13 cellular contexts compared by ENCODE assay signal in genomic region chr4:99968330-99968729, GRCh38. TPM values are rescaled to one million over a fixed set of nuclear protein-coding genes. Genes with fewer than 3 reads are reported as not detected.
DNase-seq lines count a peak whose midpoint lies in the region; ATAC-seq, FAIRE-seq and TF ChIP-seq lines count a peak whose summit lies in the region.
"Had no signal": no experiment of that assay in that cellular context is flagged by ENCODE, and none has a peak within 500 bp of the region (broad histone marks: within the 10 kb centered on the region; RNA-seq: fewer than 3 reads in every experiment).

No MANE protein-coding gene starts in this region.

- no peak for FAIRE-seq in H1 (lab: Jason Lieb, UNC)

- H3K23me2 ChIP-seq in H1 (ENCODE audit: low read depth, low read length) = no peaks in the 10 kb centered on the region

- no peak overlapping the region for H2BK120ac ChIP-seq in H1 (replicated peaks; ENCODE audit: low read depth, low read length)
- H2BK120ac ChIP-seq in mesendoderm (ENCODE audit: low read depth, low read length) = no peak overlapping the region

- CTCF ChIA-PET in H1 (lab: Charles Lee; ENCODE audit: partially characterized antibody) = interaction anchor here (0.8 kb wide), 1 partner anchor 881 kb away, joined by 3 read pairs; no protein-coding TSS in a partner anchor

- no peak overlapping the region for H2BK12ac ChIP-seq in H1 (ENCODE audit: low read depth, low read length)

- no peak overlapping the region for H3K27ac ChIP-seq in H1 (ENCODE audit: low read depth, low read length)
- H3K27ac ChIP-seq in mesendoderm (ENCODE audit: low read depth, low read length) = no peak overlapping the region
- no peak overlapping the region for H3K27ac ChIP-seq in testis
- no peak overlapping the region for H3K27ac ChIP-seq in right cardiac atrium (ENCODE audit: low read length)
- H3K27ac ChIP-seq: VCaP had no signal

- H3K9me3 ChIP-seq in H1 (ENCODE audit: insufficient read depth in 2 of 2, low read depth in 1 of 2, low read length in 1 of 2) (no peaks in the 10 kb centered on the region), testis (no peaks in the 10 kb centered on the region), right cardiac atrium (ENCODE audit: control insufficient read depth, low read length) (no peaks in the 10 kb centered on the region)

- no peak overlapping the region for H3K18ac ChIP-seq in H1 (ENCODE audit: extremely low read depth, low read length)
- no peak overlapping the region for H3K18ac ChIP-seq in mesendoderm (ENCODE audit: low read length)

- H3K23ac ChIP-seq in H1 (ENCODE audit: insufficient read length) = no peak overlapping the region
- H3K23ac ChIP-seq in mesendoderm (ENCODE audit: low read length) = no peak overlapping the region

- H3K4ac ChIP-seq in H1 (replicated peaks; ENCODE audit: insufficient read length, low read depth, low read length) = no peak overlapping the region
- H3K4ac ChIP-seq in mesendoderm (ENCODE audit: low read depth, low read length) = no peak overlapping the region

- no peak for TF ChIP-seq EP300 in H1 (IDR thresholded peaks at IDR 0.05; ENCODE audit: borderline replicate concordance in 1 of 2, low read depth in 2 of 2, low read length in 2 of 2)

- no peak overlapping the region for H4K91ac ChIP-seq in H1 (replicated peaks; ENCODE audit: insufficient read length, low read length)

- H3K9ac ChIP-seq in H1 (replicated peaks in 1 of 4; ENCODE audit: extremely low read depth in 1 of 4, low read depth in 3 of 4, low read length in 3 of 4) (no peak overlapping the region), mesendoderm (ENCODE audit: low read length) (no peak overlapping the region)

- H2AFZ ChIP-seq in H1 (ENCODE audit: low read length) = peak overlapping the region; percentile 33; the same call in 1 of the 2 replicates

- POLR2A ChIA-PET in H1 (lab: Charles Lee; ENCODE audit: partially characterized antibody) = interaction anchor here (1.0 to 1.3 kb wide), 2 partner anchors 18 to 19 kb away, joined by 3 to 5 read pairs; no protein-coding TSS in a partner anchor

- H3K27me3 ChIP-seq in H1 (replicated peaks in 1 of 4; ENCODE audit: control insufficient read depth in 3 of 4, extremely low read depth in 1 of 4, insufficient read depth in 3 of 4, low read length in 3 of 4) = no peaks in the 10 kb centered on the region
- H3K27me3 ChIP-seq in mesendoderm (ENCODE audit: insufficient read depth, low read length, poor library complexity) = no peaks in the 10 kb centered on the region
- no peaks in the 10 kb centered on the region for H3K27me3 ChIP-seq in testis
- H3K27me3 ChIP-seq in right cardiac atrium (ENCODE audit: control insufficient read depth, insufficient read depth) = no peaks in the 10 kb centered on the region

- no peaks in the 10 kb centered on the region for H3K79me2 ChIP-seq in H1 (ENCODE audit: control insufficient read depth in 1 of 2, insufficient read depth in 2 of 2, low read length in 2 of 2)
- no peaks in the 10 kb centered on the region for H3K79me2 ChIP-seq in mesendoderm (ENCODE audit: control insufficient read depth, insufficient read depth, low read length)

- H4K20me1 ChIP-seq in H1 (replicated peaks in 1 of 2; ENCODE audit: control insufficient read depth in 1 of 2, insufficient read depth in 2 of 2, low read length in 2 of 2) = no peaks in the 10 kb centered on the region

- no peak overlapping the region for H3K4me2 ChIP-seq in H1 (ENCODE audit: insufficient read depth in 1 of 2, low read depth in 2 of 2, low read length in 2 of 2)
- no peak overlapping the region for H3K4me2 ChIP-seq in mesendoderm (ENCODE audit: low read length)

- no peak overlapping the region for H3K56ac ChIP-seq in H1 (replicated peaks; ENCODE audit: insufficient read length, low read depth, low read length)
- no peak overlapping the region for H3K56ac ChIP-seq in mesendoderm (ENCODE audit: low read length)

- peak; percentile 61 for DNase-seq in AG20443 (ENCODE audit: low spot score)
- peak; percentile 69 for DNase-seq in M059J (ENCODE audit: low read depth)
- DNase-seq in H1 (ENCODE audit: low read depth in 1 of 2, low spot score in 2 of 2) = no peak
- peak; percentile 84 for DNase-seq in mesendoderm
- DNase-seq in activated CD4-positive, alpha-beta T cell treated with anti-CD3 and anti-CD28 coated beads, Interleukin-2, amount 50 U/mL, for 48 hours = no peak
- no peak for DNase-seq in stimulated activated CD4-positive, alpha-beta T cell treated with anti-CD3 and anti-CD28 coated beads, Interleukin-4, amount 100 ng/mL, for 1 hour
- no peak for DNase-seq in testis
- no peak for DNase-seq in right cardiac atrium
- DNase-seq: activated CD8-positive, alpha-beta memory T cell treated with anti-CD3 and anti-CD28 coated beads, Interleukin-2, amount 50 U/mL, for 48 hours; hippocampal formation; NCI-H1417 had no signal

- H3K14ac ChIP-seq in H1 (ENCODE audit: insufficient read length) = no peak overlapping the region

- no peak overlapping the region for H2BK20ac ChIP-seq in H1 (ENCODE audit: low read length)

- no peak overlapping the region for H4K8ac ChIP-seq in H1 (ENCODE audit: extremely low read depth, insufficient read depth, low read length)
- no peak overlapping the region for H4K8ac ChIP-seq in mesendoderm (ENCODE audit: low read depth, low read length)

- no peak for ATAC-seq in right cardiac atrium
- ATAC-seq: Right ventricle myocardium inferior had no signal

- H2AK5ac ChIP-seq in H1 (ENCODE audit: low read depth, low read length) (no peak overlapping the region), mesendoderm (ENCODE audit: low read length) (no peak overlapping the region)

- H3K36me3 ChIP-seq in H1 (ENCODE audit: control insufficient read depth in 2 of 4, insufficient read depth in 4 of 4, low read length in 3 of 4) (no peaks in the 10 kb centered on the region), mesendoderm (ENCODE audit: control insufficient read depth, insufficient read depth, low read length) (no peaks in the 10 kb centered on the region), testis (ENCODE audit: low read depth, missing control alignments) (no peaks in the 10 kb centered on the region)

- TF ChIP-seq POLR2A in H1 (IDR thresholded peaks at IDR 0.05; ENCODE audit: control extremely low read depth in 1 of 2, low read depth in 2 of 2, low read length in 2 of 2) (no peak), testis (IDR thresholded peaks at IDR 0.05) (no peak)

- H4K5ac ChIP-seq in H1 (ENCODE audit: insufficient read length, low read depth, low read length) (no peak overlapping the region), mesendoderm (ENCODE audit: low read length) (no peak overlapping the region)

- H2BK15ac ChIP-seq in H1 (ENCODE audit: low read length) = no peak overlapping the region
- no peak overlapping the region for H2BK15ac ChIP-seq in mesendoderm (replicated peaks; ENCODE audit: low read depth)

- WGBS in H1 (ENCODE audit: extremely low coverage in 1 of 2, insufficient coverage in 1 of 2, insufficient read length in 1 of 2, insufficient replicate concordance in 2 of 2, low coverage in 1 of 2, low lambda C conversion rate in 2 of 2, missing lambda C conversion rate in 1 of 2), 2 experiments = 52% methylated on average over 1 of the region's 1 CpG; no CpG with 5 or more reads in 1 of the 2 experiments
- no CpG with 5 or more reads among the region's 1 CpG for WGBS in mesendoderm (ENCODE audit: extremely low coverage, insufficient coverage, low lambda C conversion rate)
- WGBS in testis, 2 donors = 71 to 75% methylated on average over 1 of the region's 1 CpG
- WGBS in right cardiac atrium = 38% methylated on average over 1 of the region's 1 CpG

- no peak for TF ChIP-seq RAD21 in H1 (IDR thresholded peaks at IDR 0.05 in 1 of 2, conservative IDR thresholded peaks at IDR 0.05 in 1 of 2; ENCODE audit: low read depth in 2 of 2, low read length in 2 of 2)

- H2BK5ac ChIP-seq in H1 (ENCODE audit: low read depth, low read length) = no peak overlapping the region
- H2BK5ac ChIP-seq in mesendoderm (ENCODE audit: low read length) = no peak overlapping the region

- H3K4me3 ChIP-seq in H1 (ENCODE audit: extremely low read depth in 1 of 4, insufficient read depth in 2 of 4, low read depth in 3 of 4, low read length in 4 of 4) = no peak overlapping the region
- H3K4me3 ChIP-seq in mesendoderm (ENCODE audit: low read length) = no peak overlapping the region
- no peak overlapping the region for H3K4me3 ChIP-seq in testis
- no peak overlapping the region for H3K4me3 ChIP-seq in right cardiac atrium (ENCODE audit: low read length)

- H3K79me1 ChIP-seq in H1 (ENCODE audit: low read depth, low read length) = no peaks in the 10 kb centered on the region
- no peaks in the 10 kb centered on the region for H3K79me1 ChIP-seq in mesendoderm (ENCODE audit: low read length)

- TF ChIP-seq CTCF in H1 (IDR thresholded peaks at IDR 0.05; ENCODE audit: control extremely low read depth in 1 of 3, insufficient read depth in 1 of 3, low read depth in 1 of 3, low read length in 3 of 3) (no peak), testis (IDR thresholded peaks at IDR 0.05) (no peak)

- intact Hi-C loops in testis (cut with DNase I; ENCODE audit: low total_unique reads) = no loop called here
- intact Hi-C loops in right cardiac atrium (cut with DNase I) = no loop called here

- H3K4me1 ChIP-seq in H1 (replicated peaks in 1 of 4; ENCODE audit: control insufficient read depth in 3 of 4, insufficient read depth in 4 of 4, low read length in 3 of 4) (no peaks in the 10 kb centered on the region), mesendoderm (ENCODE audit: control insufficient read depth, low read depth, low read length) (no peaks in the 10 kb centered on the region), testis (no peaks in the 10 kb centered on the region), right cardiac atrium (ENCODE audit: control insufficient read depth, insufficient read depth, low read length) (no peaks in the 10 kb centered on the region)

RNA-seq across cellular contexts. Expression of gene H2AZ1, which starts 18.3 kb away (rescaled TPM):
- 841 and 866 TPM in 2 replicates for total RNA-seq in M059J (2014; rRNA removed; shearing (Covaris generic))
- total RNA-seq in H1 (2021; fragmentation: NEBNext Ultra II Directional; extraction: Animal tissue kit (Norgen Biotek cat#: 25700)) = 881 and 898 TPM in 2 replicates
- polyA plus RNA-seq in H1 (2011; rRNA removed) (455 and 831 TPM in 2 replicates), testis (ENCODE audit: insufficient read depth, low read depth, low replicate concordance) (260 TPM), right cardiac atrium (134 TPM)
- 922 TPM for polyA plus RNA-seq in H1 (2011; cell fraction: cytosol; rRNA removed)
- 336 TPM for polyA plus RNA-seq in H1 (2011; cell fraction: nucleus; rRNA removed)
- 808 to 1,217 TPM (median 967 TPM) in 4 replicates for polyA plus RNA-seq in H1 (2012, experiment 1 of 2)
- polyA plus RNA-seq in H1 (2012, experiment 2 of 2) = 742 TPM
- 561 TPM for polyA plus RNA-seq in H1 (2013, experiment 1 of 2)
- 491 TPM for polyA plus RNA-seq in H1 (2013, experiment 2 of 2)
- polyA minus RNA-seq in H1 (2011; rRNA and poly(A)+ RNA removed) = 389 and 469 TPM in 2 replicates
- polyA minus RNA-seq in H1 (2011; cell fraction: cytosol; rRNA and poly(A)+ RNA removed) = 204 TPM
- polyA minus RNA-seq in H1 (2011; cell fraction: nucleus; rRNA and poly(A)+ RNA removed) = 182 TPM
- 926 TPM for polyA plus RNA-seq in mesendoderm (2013, experiment 1 of 2)
- 905 TPM for polyA plus RNA-seq in mesendoderm (2013, experiment 2 of 2)
- total RNA-seq in testis (10 to 100 TPM; 73.0 to 91.5 TPM), right cardiac atrium (10 to 100 TPM; 76.0 to 96.2 (median 84.9) TPM)

RNA-seq across cellular contexts. Expression of gene DNAJB14, which starts 21.9 kb away (rescaled TPM):
- 12.4 and 12.9 TPM in 2 replicates for total RNA-seq in M059J (2014; rRNA removed; shearing (Covaris generic))
- 35.4 and 40.2 TPM in 2 replicates for total RNA-seq in H1 (2021; fragmentation: NEBNext Ultra II Directional; extraction: Animal tissue kit (Norgen Biotek cat#: 25700))
- polyA plus RNA-seq in H1 (2011; rRNA removed) = 2.5 and 3.4 TPM in 2 replicates
- polyA plus RNA-seq in H1 (2011; cell fraction: cytosol; rRNA removed) = 4.9 TPM
- 14.5 TPM for polyA plus RNA-seq in H1 (2011; cell fraction: nucleus; rRNA removed)
- polyA plus RNA-seq in H1 (2012, experiment 1 of 2) = 14.9 to 44.5 TPM (median 20.9 TPM) in 4 replicates
- polyA plus RNA-seq in H1 (2012, experiment 2 of 2) = 8.6 TPM
- 18.1 TPM for polyA plus RNA-seq in H1 (2013, experiment 1 of 2)
- polyA plus RNA-seq in H1 (2013, experiment 2 of 2) = 26.8 TPM
- polyA minus RNA-seq in H1 (2011; rRNA and poly(A)+ RNA removed) = 13.1 and 17.5 TPM in 2 replicates
- polyA minus RNA-seq in H1 (2011; cell fraction: cytosol; rRNA and poly(A)+ RNA removed) = 21.7 TPM
- polyA minus RNA-seq in H1 (2011; cell fraction: nucleus; rRNA and poly(A)+ RNA removed) = 34.6 TPM
- 17.0 TPM for polyA plus RNA-seq in mesendoderm (2013, experiment 1 of 2)
- 16.0 TPM for polyA plus RNA-seq in mesendoderm (2013, experiment 2 of 2)
- 10 to 100 TPM; 19.9 to 22.4 TPM for total RNA-seq in testis
- 7.7 TPM for polyA plus RNA-seq in testis (ENCODE audit: insufficient read depth, low read depth, low replicate concordance)
- total RNA-seq in right cardiac atrium = 10 to 100 TPM; 25.3 to 29.0 (median 27.4) TPM
- polyA plus RNA-seq in right cardiac atrium = 6.5 TPM

Comparison
In these comparisons a context has a peak if more than half of its experiments do, and no peak if none do; other contexts are left out.
1. DNase-seq: peak in AG20443 (single experiment), M059J (single experiment) and mesendoderm (single experiment); none in H1 (0 of 2), activated CD4-positive, alpha-beta T cell treated with anti-CD3 and anti-CD28 coated beads, Interleukin-2, amount 50 U/mL, for 48 hours (0 of 2), stimulated activated CD4-positive, alpha-beta T cell treated with anti-CD3 and anti-CD28 coated beads, Interleukin-4, amount 100 ng/mL, for 1 hour (single experiment), testis (single experiment) and right cardiac atrium (0 of 3).